In genomic region chr15:58931985-58932384, GRCh38 we compare ENCODE assay signal across 8 cellular contexts. TPM values are rescaled to one million over a fixed set of nuclear protein-coding genes. Genes with fewer than 3 reads are reported as not detected.
DNase-seq lines count a peak whose midpoint lies in the region; ATAC-seq and FAIRE-seq lines count a peak whose summit lies in the region.

No MANE protein-coding gene starts in this region.

- H3K4me3 ChIP-seq in Karpas-422 (ENCODE audit: low read length) (peak overlapping the region; percentile 95), iPS-18a (ENCODE audit: low read length) (peak overlapping the region; percentile 100), small intestine (ENCODE audit: low read depth in 1 of 2, low read length in 2 of 2) (peak overlapping the region in 1 of 2 donors; percentile 94)

- H3K27ac Mint-ChIP-seq in activated naive CD4-positive, alpha-beta T cell treated with anti-CD3 and anti-CD28 coated beads, Interleukin-2, amount 50 U/mL, for 72 hours: peak overlapping the region; percentile 98 to 99

- H3K27ac ChIP-seq in Karpas-422 (ENCODE audit: low read length): peak overlapping the region; percentile 92
- peak overlapping the region; percentile 95 for H3K27ac ChIP-seq in iPS-18a (ENCODE audit: low read length)
- H3K27ac ChIP-seq in small intestine (ENCODE audit: low read depth in 1 of 2, low read length in 1 of 2): peak overlapping the region in 1 of 2 donors; percentile 91

- no peak overlapping the region for H2AFZ ChIP-seq in Karpas-422 (ENCODE audit: low read length)

- H3K79me2 ChIP-seq in Karpas-422 (ENCODE audit: low read length): peaks cover 63% of the 10 kb centered on the region

- H3K9me2 ChIP-seq in Karpas-422 (replicated peaks; ENCODE audit: insufficient read depth, low read length): no peaks in the 10 kb centered on the region

- H3K27me3 ChIP-seq in Karpas-422 (ENCODE audit: low read length) (no peaks in the 10 kb centered on the region), iPS-18a (ENCODE audit: control insufficient read depth, insufficient read depth, low read length) (no peaks in the 10 kb centered on the region), small intestine (ENCODE audit: control insufficient read depth in 2 of 2, insufficient read depth in 2 of 2, low read length in 2 of 2) (no peaks in the 10 kb centered on the region)

- H3K9me3 Mint-ChIP-seq in activated naive CD4-positive, alpha-beta T cell treated with anti-CD3 and anti-CD28 coated beads, Interleukin-2, amount 50 U/mL, for 72 hours: no peaks in the 10 kb centered on the region

- 0 to 1% (median 0%) methylated on average over 3 of the region's 3 CpGs for WGBS in small intestine, 3 donors

- H3K36me3 ChIP-seq in Karpas-422 (ENCODE audit: insufficient read depth, low read length): peaks cover 28% of the 10 kb centered on the region
- peaks cover 27% of the 10 kb centered on the region for H3K36me3 ChIP-seq in iPS-18a (ENCODE audit: control insufficient read depth, low read depth, low read length)
- peaks cover 3% of the 10 kb centered on the region in 2 donors for H3K36me3 ChIP-seq in small intestine (ENCODE audit: control insufficient read depth in 2 of 2, insufficient read depth in 2 of 2, low read length in 2 of 2)

- peaks cover 24% of the 10 kb centered on the region for H3K4me1 ChIP-seq in Karpas-422 (ENCODE audit: low read length)
- H3K4me1 ChIP-seq in iPS-18a (ENCODE audit: control insufficient read depth, low read depth, low read length): peaks cover 29% of the 10 kb centered on the region
- no peaks in the 10 kb centered on the region for H3K4me1 ChIP-seq in small intestine (ENCODE audit: control insufficient read depth in 2 of 2, insufficient read depth in 1 of 2, low read depth in 1 of 2, low read length in 1 of 2)

- peak; percentile 19 for DNase-seq in Daoy (ENCODE audit: low read depth)
- peak; percentile 75 for DNase-seq in Karpas-422
- DNase-seq in activated naive CD4-positive, alpha-beta T cell treated with anti-CD3 and anti-CD28 coated beads, Interleukin-2, amount 50 U/mL, for 72 hours (ENCODE audit: low spot score in 2 of 2): peak in 1 of 2 donors; percentile 13
- peak; percentile 76 for DNase-seq in small intestine

- FAIRE-seq in small intestine (lab: Jason Lieb, UNC): no peak

- no peak for ATAC-seq in activated naive CD4-positive, alpha-beta T cell treated with anti-CD3 and anti-CD28 coated beads, Interleukin-2, amount 50 U/mL, for 72 hours
- ATAC-seq in GM21723 (IDR thresholded peaks at IDR 0.05; ENCODE audit: unreplicated experiment): no peak
- no peak for ATAC-seq in HG03196 (IDR thresholded peaks at IDR 0.05; ENCODE audit: unreplicated experiment)
- no peak for ATAC-seq in HG03521 (IDR thresholded peaks at IDR 0.05; ENCODE audit: unreplicated experiment)

- H3K9me3 ChIP-seq in Karpas-422 (ENCODE audit: low read length): no peaks in the 10 kb centered on the region
- H3K9me3 ChIP-seq in iPS-18a (ENCODE audit: control insufficient read depth, low read depth, low read length): no peaks in the 10 kb centered on the region
- no peaks in the 10 kb centered on the region for H3K9me3 ChIP-seq in small intestine (ENCODE audit: control insufficient read depth, low read depth)

- no peaks in the 10 kb centered on the region for H4K20me1 ChIP-seq in Karpas-422 (ENCODE audit: insufficient read depth, low read depth, low read length)

- peak overlapping the region; percentile 93 for H3K9ac ChIP-seq in Karpas-422 (ENCODE audit: low read length)
- H3K9ac ChIP-seq in iPS-18a (ENCODE audit: low read length): peak overlapping the region; percentile 99

- H3K4me2 ChIP-seq in Karpas-422 (ENCODE audit: low read depth, low read length, poor library complexity, severe bottlenecking): peak overlapping the region; percentile 98

- H3K36me3 Mint-ChIP-seq in activated naive CD4-positive, alpha-beta T cell treated with anti-CD3 and anti-CD28 coated beads, Interleukin-2, amount 50 U/mL, for 72 hours: peaks cover 6 to 13% of the 10 kb centered on the region in 2 donors

RNA-seq across cellular contexts. Expression of gene SLTM, which starts 1.5 kb away (rescaled TPM):
- total RNA-seq in Daoy (2014; rRNA removed; shearing (Covaris generic)): 53.9 and 67.3 TPM in 2 replicates
- total RNA-seq in Karpas-422 (2014; rRNA removed; shearing (Covaris generic); ENCODE audit: low replicate concordance): 119 and 153 TPM in 2 replicates
- 10 to 100 TPM; 74.2 to 90.1 TPM for total RNA-seq in activated naive CD4-positive, alpha-beta T cell treated with anti-CD3 and anti-CD28 coated beads, Interleukin-2, amount 50 U/mL, for 72 hours
- polyA plus RNA-seq in small intestine: 10 to 100 TPM; 52.1 to 63.7 (median 57.0) TPM

RNA-seq across cellular contexts. Expression of gene RNF111, which starts 55.5 kb away (rescaled TPM):
- total RNA-seq in Daoy (2014; rRNA removed; shearing (Covaris generic)): 7.5 and 19.0 TPM in 2 replicates
- 26.8 and 61.0 TPM in 2 replicates for total RNA-seq in Karpas-422 (2014; rRNA removed; shearing (Covaris generic); ENCODE audit: low replicate concordance)
- total RNA-seq in activated naive CD4-positive, alpha-beta T cell treated with anti-CD3 and anti-CD28 coated beads, Interleukin-2, amount 50 U/mL, for 72 hours: 10 to 100 TPM; 21.0 to 36.8 TPM
- 10 to 100 TPM in 1 of 3 donors, 1 to 10 TPM in 2; 7.0 to 10.1 (median 7.6) TPM for polyA plus RNA-seq in small intestine
